Comparison of ENCODE assay signal across 26 cellular contexts in the genomic region with DNA sequence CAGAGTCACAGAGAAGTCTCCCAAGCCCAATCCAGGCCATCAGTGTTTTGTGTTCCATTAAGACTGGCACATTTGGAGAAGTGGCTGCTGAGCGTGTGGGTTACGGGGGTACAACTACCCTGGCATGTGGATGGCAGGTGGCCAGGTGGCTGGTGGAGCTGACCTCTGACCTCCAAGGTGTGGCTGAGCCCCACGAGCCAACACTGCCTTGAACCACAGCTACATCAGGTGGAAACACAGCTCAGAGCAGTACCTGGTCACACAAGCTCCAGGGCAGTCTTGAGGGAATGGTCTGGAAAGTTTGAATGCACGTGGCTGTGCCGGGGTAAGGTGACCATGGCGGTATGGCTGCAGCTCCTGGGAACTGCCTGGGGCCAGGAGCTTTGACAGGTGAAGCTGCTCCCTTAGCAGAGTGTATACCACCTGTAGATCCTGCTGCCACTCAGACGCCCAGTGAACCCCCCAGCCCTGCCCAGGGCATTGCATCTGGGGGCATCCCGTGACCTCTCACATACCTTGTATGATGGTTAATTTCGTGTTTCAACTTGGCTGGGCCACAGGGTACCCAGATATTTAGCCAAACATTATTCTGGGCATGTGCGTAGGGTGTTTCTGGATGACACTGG.
"Had no signal": no experiment of that assay in that cellular context is flagged by ENCODE, and none has a peak within 500 bp of the region (broad histone marks: within the 10 kb centered on the region; RNA-seq: fewer than 3 reads in every experiment).

No MANE protein-coding gene starts in this region.

- H3K27ac ChIP-seq: ascending aorta, cardiac muscle cell, colonic mucosa, skin epidermis had no signal

- H3K4me1 ChIP-seq: ascending aorta, colonic mucosa had no signal

- DNase-seq: activated CD4-positive, alpha-beta T cell treated with anti-CD3 and anti-CD28 coated beads, Interleukin-2, amount 10 ng/mL, durations not matched to agents 24 days and 14 days; activated CD4-positive, CD25-positive, alpha-beta regulatory T cell treated with anti-CD3 and anti-CD28 coated beads, Interleukin-2, amount 50 U/mL, for 72 hours; activated CD8-positive, alpha-beta T cell treated with anti-CD3 and anti-CD28 coated beads for 36 hours; activated naive CD4-positive, alpha-beta T cell; activated T-cell treated with anti-CD3 and anti-CD28 coated beads for 4 hours; activated T-cell treated with anti-CD3 and anti-CD28 coated beads, Interleukin-2, amount 50 U/mL, for 72 hours; cerebellar nuclear complex; colonic mucosa; effector memory CD8-positive, alpha-beta T cell; hypothalamus; immature natural killer cell; kidney; left colon; natural killer cell; stimulated activated CD4-positive, alpha-beta T cell treated with anti-CD3 and anti-CD28 coated beads, Interleukin-12 subunit alpha, Interleukin-12 subunit beta, amount 100 ng/mL, for 4 hours; stimulated activated CD4-positive, alpha-beta T cell treated with anti-CD3 and anti-CD28 coated beads, Interleukin-4, amount 100 ng/mL, for 1 hour; T-helper 2 cell had no signal

- H3K27me3 ChIP-seq: ascending aorta, cardiac muscle cell, colonic mucosa had no signal

- H3K9me3 ChIP-seq: ascending aorta, colonic mucosa had no signal

- H3K36me3 Mint-ChIP-seq: activated CD8-positive, alpha-beta memory T cell treated with anti-CD3 and anti-CD28 coated beads, Interleukin-2, amount 10 ng/mL, durations not matched to agents 7 days and 5 days; activated naive CD8-positive, alpha-beta T cell; brain; immature natural killer cell; natural killer cell had no signal

- H3K27ac Mint-ChIP-seq: activated CD4-positive, alpha-beta T cell treated with anti-CD3 and anti-CD28 coated beads, Interleukin-2, amount 10 ng/mL, durations not matched to agents 24 days and 14 days; activated CD8-positive, alpha-beta memory T cell treated with anti-CD3 and anti-CD28 coated beads, Interleukin-2, amount 10 ng/mL, durations not matched to agents 7 days and 5 days; activated CD8-positive, alpha-beta T cell treated with anti-CD3 and anti-CD28 coated beads for 36 hours; activated naive CD8-positive, alpha-beta T cell; activated T-cell treated with anti-CD3 and anti-CD28 coated beads, Interleukin-2, amount 50 U/mL, for 72 hours; effector memory CD8-positive, alpha-beta T cell; immature natural killer cell; natural killer cell; stimulated activated naive CD8-positive, alpha-beta T cell treated with anti-CD3 and anti-CD28 coated beads, Interleukin-15, Interleukin-2, amounts not matched to agents 100 ng/mL and 50 ng/mL, for 24 hours had no signal

- H3K36me3 ChIP-seq: ascending aorta, cardiac muscle cell, colonic mucosa had no signal

- H3K4me1 Mint-ChIP-seq: immature natural killer cell, natural killer cell had no signal

- H3K9me3 Mint-ChIP-seq: activated CD4-positive, alpha-beta T cell treated with anti-CD3 and anti-CD28 coated beads, Interleukin-2, amount 10 ng/mL, durations not matched to agents 24 days and 14 days; activated CD8-positive, alpha-beta T cell treated with anti-CD3 and anti-CD28 coated beads for 36 hours; activated T-cell treated with anti-CD3 and anti-CD28 coated beads, Interleukin-2, amount 50 U/mL, for 72 hours; effector memory CD8-positive, alpha-beta T cell; immature natural killer cell; natural killer cell; stimulated activated naive CD8-positive, alpha-beta T cell treated with anti-CD3 and anti-CD28 coated beads, Interleukin-15, Interleukin-2, amounts not matched to agents 100 ng/mL and 50 ng/mL, for 24 hours had no signal

- H3K4me3 Mint-ChIP-seq: activated CD4-positive, alpha-beta T cell treated with anti-CD3 and anti-CD28 coated beads, Interleukin-2, amount 10 ng/mL, durations not matched to agents 24 days and 14 days; activated CD8-positive, alpha-beta memory T cell treated with anti-CD3 and anti-CD28 coated beads, Interleukin-2, amount 10 ng/mL, durations not matched to agents 7 days and 5 days; activated CD8-positive, alpha-beta T cell treated with anti-CD3 and anti-CD28 coated beads for 36 hours; activated naive CD8-positive, alpha-beta T cell; activated T-cell treated with anti-CD3 and anti-CD28 coated beads, Interleukin-2, amount 50 U/mL, for 72 hours; brain; effector memory CD8-positive, alpha-beta T cell; immature natural killer cell; natural killer cell; stimulated activated naive CD8-positive, alpha-beta T cell treated with anti-CD3 and anti-CD28 coated beads, Interleukin-15, Interleukin-2, amounts not matched to agents 100 ng/mL and 50 ng/mL, for 24 hours had no signal

- H3K4me3 ChIP-seq: ascending aorta, cardiac muscle cell, colonic mucosa, skin epidermis had no signal

- FAIRE-seq: endothelial cell of umbilical vein, kidney had no signal

- ATAC-seq: activated CD8-positive, alpha-beta memory T cell treated with anti-CD3 and anti-CD28 coated beads, Interleukin-2, amount 10 ng/mL, durations not matched to agents 7 days and 5 days; activated CD8-positive, alpha-beta T cell treated with anti-CD3 and anti-CD28 coated beads for 36 hours; activated T-cell treated with anti-CD3 and anti-CD28 coated beads, Interleukin-2, amount 50 U/mL, for 72 hours; effector memory CD8-positive, alpha-beta T cell; left colon; natural killer cell; sciatic nerve had no signal
